In the genomic region with DNA sequence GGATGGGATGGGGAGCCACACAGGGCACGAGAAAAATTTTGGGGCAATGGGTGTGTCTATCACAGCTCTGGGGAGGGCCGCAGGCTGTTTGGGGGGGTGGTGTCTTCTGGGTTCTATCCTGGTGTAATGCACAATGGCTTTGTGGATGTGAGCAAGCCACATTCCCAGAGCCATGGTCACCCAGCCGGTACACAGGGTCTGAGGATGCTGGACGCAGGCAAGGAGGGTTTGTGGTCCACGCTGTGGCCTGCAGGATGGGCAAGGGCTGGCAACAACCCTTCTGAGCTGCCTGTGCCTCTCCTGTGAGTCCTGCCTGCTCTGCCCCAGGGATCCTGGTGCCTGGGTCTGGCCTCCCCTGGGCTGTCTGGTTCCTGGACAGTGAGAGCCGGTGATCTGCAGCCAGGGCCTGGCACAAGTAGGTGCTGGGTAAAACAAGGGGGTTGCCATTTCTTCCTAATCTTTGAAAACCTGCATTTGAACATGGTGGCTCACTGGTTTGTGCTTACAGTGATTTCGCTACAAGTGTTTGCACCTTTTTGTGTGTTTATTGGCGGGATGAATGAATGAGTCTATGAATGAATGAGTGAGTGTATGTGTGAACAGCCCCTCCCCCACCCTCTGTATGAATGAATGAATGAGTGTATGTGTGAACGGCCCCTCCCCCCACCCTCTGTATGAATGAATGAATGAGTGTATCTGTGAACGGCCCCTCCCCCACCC, we compare ENCODE assay signal across 1 cellular context.
TF ChIP-seq lines count a peak whose summit lies in the region.

No MANE protein-coding gene starts in this region.

TF ChIP-seq in GM23338, 12 proteins besides CTCF, POLR2A, EP300 and RAD21:
- TF ChIP-seq EZH2 (IDR thresholded peaks at IDR 0.05; ENCODE audit: low read depth, unreplicated experiment) (no peak), STAT1 (IDR thresholded peaks at IDR 0.05; ENCODE audit: unreplicated experiment) (no peak), ZNF331 (CRISPR knock-in tag; IDR thresholded peaks at IDR 0.05; ENCODE audit: low read depth) (no peak), ZNF114 (CRISPR knock-in tag; IDR thresholded peaks at IDR 0.05) (no peak), JUNB (IDR thresholded peaks at IDR 0.05; ENCODE audit: unreplicated experiment) (no peak), CREB1 (CRISPR knock-in tag; IDR thresholded peaks at IDR 0.05; ENCODE audit: low read depth) (no peak), POLR2AphosphoS5 (IDR thresholded peaks at IDR 0.05; ENCODE audit: low read depth) (no peak), NANOG (IDR thresholded peaks at IDR 0.05; ENCODE audit: borderline replicate concordance) (no peak), EZH2phosphoT487 (IDR thresholded peaks at IDR 0.05; ENCODE audit: unreplicated experiment) (no peak)
- TF ChIP-seq, protein P1, sequence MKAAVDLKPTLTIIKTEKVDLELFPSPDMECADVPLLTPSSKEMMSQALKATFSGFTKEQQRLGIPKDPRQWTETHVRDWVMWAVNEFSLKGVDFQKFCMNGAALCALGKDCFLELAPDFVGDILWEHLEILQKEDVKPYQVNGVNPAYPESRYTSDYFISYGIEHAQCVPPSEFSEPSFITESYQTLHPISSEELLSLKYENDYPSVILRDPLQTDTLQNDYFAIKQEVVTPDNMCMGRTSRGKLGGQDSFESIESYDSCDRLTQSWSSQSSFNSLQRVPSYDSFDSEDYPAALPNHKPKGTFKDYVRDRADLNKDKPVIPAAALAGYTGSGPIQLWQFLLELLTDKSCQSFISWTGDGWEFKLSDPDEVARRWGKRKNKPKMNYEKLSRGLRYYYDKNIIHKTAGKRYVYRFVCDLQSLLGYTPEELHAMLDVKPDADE (IDR thresholded peaks at IDR 0.05): no peak
- TF ChIP-seq, protein P2, sequence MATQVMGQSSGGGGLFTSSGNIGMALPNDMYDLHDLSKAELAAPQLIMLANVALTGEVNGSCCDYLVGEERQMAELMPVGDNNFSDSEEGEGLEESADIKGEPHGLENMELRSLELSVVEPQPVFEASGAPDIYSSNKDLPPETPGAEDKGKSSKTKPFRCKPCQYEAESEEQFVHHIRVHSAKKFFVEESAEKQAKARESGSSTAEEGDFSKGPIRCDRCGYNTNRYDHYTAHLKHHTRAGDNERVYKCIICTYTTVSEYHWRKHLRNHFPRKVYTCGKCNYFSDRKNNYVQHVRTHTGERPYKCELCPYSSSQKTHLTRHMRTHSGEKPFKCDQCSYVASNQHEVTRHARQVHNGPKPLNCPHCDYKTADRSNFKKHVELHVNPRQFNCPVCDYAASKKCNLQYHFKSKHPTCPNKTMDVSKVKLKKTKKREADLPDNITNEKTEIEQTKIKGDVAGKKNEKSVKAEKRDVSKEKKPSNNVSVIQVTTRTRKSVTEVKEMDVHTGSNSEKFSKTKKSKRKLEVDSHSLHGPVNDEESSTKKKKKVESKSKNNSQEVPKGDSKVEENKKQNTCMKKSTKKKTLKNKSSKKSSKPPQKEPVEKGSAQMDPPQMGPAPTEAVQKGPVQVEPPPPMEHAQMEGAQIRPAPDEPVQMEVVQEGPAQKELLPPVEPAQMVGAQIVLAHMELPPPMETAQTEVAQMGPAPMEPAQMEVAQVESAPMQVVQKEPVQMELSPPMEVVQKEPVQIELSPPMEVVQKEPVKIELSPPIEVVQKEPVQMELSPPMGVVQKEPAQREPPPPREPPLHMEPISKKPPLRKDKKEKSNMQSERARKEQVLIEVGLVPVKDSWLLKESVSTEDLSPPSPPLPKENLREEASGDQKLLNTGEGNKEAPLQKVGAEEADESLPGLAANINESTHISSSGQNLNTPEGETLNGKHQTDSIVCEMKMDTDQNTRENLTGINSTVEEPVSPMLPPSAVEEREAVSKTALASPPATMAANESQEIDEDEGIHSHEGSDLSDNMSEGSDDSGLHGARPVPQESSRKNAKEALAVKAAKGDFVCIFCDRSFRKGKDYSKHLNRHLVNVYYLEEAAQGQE (IDR thresholded peaks at IDR 0.05; ENCODE audit: unreplicated experiment): no peak
- TF ChIP-seq, protein P3, sequence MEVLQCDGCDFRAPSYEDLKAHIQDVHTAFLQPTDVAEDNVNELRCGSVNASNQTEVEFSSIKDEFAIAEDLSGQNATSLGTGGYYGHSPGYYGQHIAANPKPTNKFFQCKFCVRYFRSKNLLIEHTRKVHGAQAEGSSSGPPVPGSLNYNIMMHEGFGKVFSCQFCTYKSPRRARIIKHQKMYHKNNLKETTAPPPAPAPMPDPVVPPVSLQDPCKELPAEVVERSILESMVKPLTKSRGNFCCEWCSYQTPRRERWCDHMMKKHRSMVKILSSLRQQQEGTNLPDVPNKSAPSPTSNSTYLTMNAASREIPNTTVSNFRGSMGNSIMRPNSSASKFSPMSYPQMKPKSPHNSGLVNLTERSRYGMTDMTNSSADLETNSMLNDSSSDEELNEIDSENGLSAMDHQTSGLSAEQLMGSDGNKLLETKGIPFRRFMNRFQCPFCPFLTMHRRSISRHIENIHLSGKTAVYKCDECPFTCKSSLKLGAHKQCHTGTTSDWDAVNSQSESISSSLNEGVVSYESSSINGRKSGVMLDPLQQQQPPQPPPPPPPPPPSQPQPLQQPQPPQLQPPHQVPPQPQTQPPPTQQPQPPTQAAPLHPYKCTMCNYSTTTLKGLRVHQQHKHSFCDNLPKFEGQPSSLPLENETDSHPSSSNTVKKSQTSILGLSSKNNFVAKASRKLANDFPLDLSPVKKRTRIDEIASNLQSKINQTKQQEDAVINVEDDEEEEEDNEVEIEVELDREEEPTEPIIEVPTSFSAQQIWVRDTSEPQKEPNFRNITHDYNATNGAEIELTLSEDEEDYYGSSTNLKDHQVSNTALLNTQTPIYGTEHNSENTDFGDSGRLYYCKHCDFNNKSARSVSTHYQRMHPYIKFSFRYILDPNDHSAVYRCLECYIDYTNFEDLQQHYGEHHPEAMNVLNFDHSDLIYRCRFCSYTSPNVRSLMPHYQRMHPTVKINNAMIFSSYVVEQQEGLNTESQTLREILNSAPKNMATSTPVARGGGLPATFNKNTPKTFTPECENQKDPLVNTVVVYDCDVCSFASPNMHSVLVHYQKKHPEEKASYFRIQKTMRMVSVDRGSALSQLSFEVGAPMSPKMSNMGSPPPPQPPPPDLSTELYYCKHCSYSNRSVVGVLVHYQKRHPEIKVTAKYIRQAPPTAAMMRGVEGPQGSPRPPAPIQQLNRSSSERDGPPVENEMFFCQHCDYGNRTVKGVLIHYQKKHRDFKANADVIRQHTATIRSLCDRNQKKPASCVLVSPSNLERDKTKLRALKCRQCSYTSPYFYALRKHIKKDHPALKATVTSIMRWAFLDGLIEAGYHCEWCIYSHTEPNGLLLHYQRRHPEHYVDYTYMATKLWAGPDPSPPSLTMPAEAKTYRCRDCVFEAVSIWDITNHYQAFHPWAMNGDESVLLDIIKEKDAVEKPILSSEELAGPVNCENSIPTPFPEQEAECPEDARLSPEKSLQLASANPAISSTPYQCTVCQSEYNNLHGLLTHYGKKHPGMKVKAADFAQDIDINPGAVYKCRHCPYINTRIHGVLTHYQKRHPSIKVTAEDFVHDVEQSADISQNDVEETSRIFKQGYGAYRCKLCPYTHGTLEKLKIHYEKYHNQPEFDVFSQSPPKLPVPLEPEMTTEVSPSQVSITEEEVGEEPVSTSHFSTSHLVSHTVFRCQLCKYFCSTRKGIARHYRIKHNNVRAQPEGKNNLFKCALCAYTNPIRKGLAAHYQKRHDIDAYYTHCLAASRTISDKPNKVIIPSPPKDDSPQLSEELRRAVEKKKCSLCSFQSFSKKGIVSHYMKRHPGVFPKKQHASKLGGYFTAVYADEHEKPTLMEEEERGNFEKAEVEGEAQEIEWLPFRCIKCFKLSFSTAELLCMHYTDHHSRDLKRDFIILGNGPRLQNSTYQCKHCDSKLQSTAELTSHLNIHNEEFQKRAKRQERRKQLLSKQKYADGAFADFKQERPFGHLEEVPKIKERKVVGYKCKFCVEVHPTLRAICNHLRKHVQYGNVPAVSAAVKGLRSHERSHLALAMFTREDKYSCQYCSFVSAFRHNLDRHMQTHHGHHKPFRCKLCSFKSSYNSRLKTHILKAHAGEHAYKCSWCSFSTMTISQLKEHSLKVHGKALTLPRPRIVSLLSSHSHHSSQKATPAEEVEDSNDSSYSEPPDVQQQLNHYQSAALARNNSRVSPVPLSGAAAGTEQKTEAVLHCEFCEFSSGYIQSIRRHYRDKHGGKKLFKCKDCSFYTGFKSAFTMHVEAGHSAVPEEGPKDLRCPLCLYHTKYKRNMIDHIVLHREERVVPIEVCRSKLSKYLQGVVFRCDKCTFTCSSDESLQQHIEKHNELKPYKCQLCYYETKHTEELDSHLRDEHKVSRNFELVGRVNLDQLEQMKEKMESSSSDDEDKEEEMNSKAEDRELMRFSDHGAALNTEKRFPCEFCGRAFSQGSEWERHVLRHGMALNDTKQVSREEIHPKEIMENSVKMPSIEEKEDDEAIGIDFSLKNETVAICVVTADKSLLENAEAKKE (CRISPR knock-in tag; IDR thresholded peaks at IDR 0.05): no peak
